In genomic region chr9:98323051-98323830, GRCh38 we compare ENCODE assay signal across 28 cellular contexts.
DNase-seq lines count a peak whose midpoint lies in the region; ATAC-seq, FAIRE-seq and TF ChIP-seq lines count a peak whose summit lies in the region.
"Had no signal": no experiment of that assay in that cellular context is flagged by ENCODE, and none has a peak within 500 bp of the region (broad histone marks: within the 10 kb centered on the region; RNA-seq: fewer than 3 reads in every experiment).

No MANE protein-coding gene starts in this region.

- dilution Hi-C loops in endothelial cell of umbilical vein (cut with MboI; ENCODE audit: extremely low pct_ligation_motif_present, low sequenced_read_pairs), result no loop called here

- CTCF ChIA-PET in SK-N-SH (lab: Yijun Ruan, JAX) (interaction anchor here (0.9 to 1.1 kb wide), 4 partner anchors 7 to 453 kb away, joined by 3 to 5 read pairs (median 4); no protein-coding TSS in a partner anchor), endothelial cell of umbilical vein (lab: Charles Lee) (interaction anchor here (1.0 to 1.7 kb wide), 7 partner anchors 8 to 456 kb away, joined by 3 to 10 read pairs (median 4); no protein-coding TSS in a partner anchor)

- peak; percentile 17; the same call in 2 of the 3 replicates for ATAC-seq in SK-N-SH treated with all-trans-retinoic acid at 6 μM for 48 hours
- ATAC-seq in RWPE2 (ENCODE audit: low read depth), result no peak
- ATAC-seq: activated CD8-positive, alpha-beta T cell treated with anti-CD3 and anti-CD28 coated beads for 36 hours; activated T-helper 17 cell treated with anti-CD3 and anti-CD28 coated beads, Interleukin-2, amount 50 U/mL, for 72 hours had no signal

- no peak for TF ChIP-seq POLR2A in endothelial cell of umbilical vein (IDR thresholded peaks at IDR 0.05; ENCODE audit: low read depth, low read length)

- no peaks in the 10 kb centered on the region for H3K9me2 ChIP-seq in SK-N-SH

- H3K36me3 Mint-ChIP-seq in osteocyte (ENCODE audit: unreplicated experiment), result no peaks in the 10 kb centered on the region
- H3K36me3 Mint-ChIP-seq: activated naive CD4-positive, alpha-beta T cell treated with anti-CD3 and anti-CD28 coated beads, Interleukin-2, amount 50 U/mL, for 72 hours; CD4-positive, CD25-positive, alpha-beta regulatory T cell had no signal

- H3K9ac ChIP-seq in SK-N-SH (no peak overlapping the region), endothelial cell of umbilical vein (replicated peaks; ENCODE audit: extremely low read depth, insufficient read depth, low read length) (no peak overlapping the region)

- H3K27ac ChIP-seq in SK-N-SH (ENCODE audit: low read depth in 2 of 2, low read length in 1 of 2), result no peak overlapping the region
- peak overlapping the region; percentile 22 for H3K27ac ChIP-seq in RWPE2 (ENCODE audit: poor library complexity, severe bottlenecking)
- H3K27ac ChIP-seq in endothelial cell of umbilical vein (ENCODE audit: insufficient read depth, low read depth, low read length), result peak overlapping the region; percentile 84
- no peak overlapping the region for H3K27ac ChIP-seq in osteoblast (ENCODE audit: low read depth, low read length)
- H3K27ac ChIP-seq: 22Rv1, cardiac muscle cell had no signal

- POLR2A ChIA-PET in SK-N-SH (lab: Yijun Ruan, JAX) (no interaction called here), endothelial cell of umbilical vein (lab: Charles Lee) (no interaction called here)

- 93% methylated on average over 8 of the region's 11 CpGs for WGBS in SK-N-SH (ENCODE audit: low lambda C conversion rate)

- no peak for TF ChIP-seq CTCF in SK-N-SH (IDR thresholded peaks at IDR 0.05)
- no peak for TF ChIP-seq CTCF in RWPE2 (IDR thresholded peaks at IDR 0.05; ENCODE audit: poor library complexity, severe bottlenecking)
- no peak for TF ChIP-seq CTCF in endothelial cell of umbilical vein (IDR thresholded peaks at IDR 0.05; ENCODE audit: extremely low read depth in 1 of 2, insufficient read depth in 1 of 2, low read depth in 1 of 2, low read length in 2 of 2)
- no peak for TF ChIP-seq CTCF in osteoblast (IDR thresholded peaks at IDR 0.05; ENCODE audit: extremely low read depth, low read depth, low read length)
- no peak for TF ChIP-seq CTCF in osteocyte (IDR thresholded peaks at IDR 0.05)

- FAIRE-seq in endothelial cell of umbilical vein (lab: Jason Lieb, UNC), result no peak
- FAIRE-seq: GM12891, RCC 7860, TTC549 had no signal

- H3K4me3 ChIP-seq in SK-N-SH (ENCODE audit: low read depth in 2 of 2, low read length in 1 of 2) (no peak overlapping the region), RWPE2 (ENCODE audit: severe bottlenecking) (no peak overlapping the region), endothelial cell of umbilical vein (replicated peaks in 1 of 3; ENCODE audit: insufficient read depth in 1 of 3, low read depth in 1 of 3, low read length in 3 of 3) (no peak overlapping the region), osteoblast (ENCODE audit: insufficient read depth, low read length) (no peak overlapping the region)
- H3K4me3 ChIP-seq: cardiac muscle cell had no signal

- H3K36me3 ChIP-seq in SK-N-SH (replicated peaks in 1 of 2; ENCODE audit: control insufficient read depth in 1 of 2, insufficient read depth in 2 of 2, low read length in 1 of 2) (no peaks in the 10 kb centered on the region), RWPE2 (ENCODE audit: low read depth) (no peaks in the 10 kb centered on the region), endothelial cell of umbilical vein (ENCODE audit: control insufficient read depth in 2 of 2, extremely low read depth in 1 of 2, insufficient read depth in 2 of 2, low read length in 2 of 2) (no peaks in the 10 kb centered on the region), osteoblast (ENCODE audit: insufficient read depth, low read length) (no peaks in the 10 kb centered on the region)
- H3K36me3 ChIP-seq: cardiac muscle cell had no signal

- TF ChIP-seq EP300 in SK-N-SH (IDR thresholded peaks at IDR 0.05; ENCODE audit: borderline replicate concordance in 1 of 2, low read depth in 1 of 2, low read length in 1 of 2), result no peak

- no peak overlapping the region for H3K4me2 ChIP-seq in SK-N-SH
- no peak overlapping the region for H3K4me2 ChIP-seq in endothelial cell of umbilical vein (ENCODE audit: insufficient read depth, low read length)
- H3K4me2 ChIP-seq in osteoblast (ENCODE audit: insufficient read depth, low read length), result no peak overlapping the region

- H3F3A ChIP-seq in SK-N-SH (replicated peaks; ENCODE audit: insufficient read depth), result no peaks in the 10 kb centered on the region

- H3K27me3 ChIP-seq in SK-N-SH (ENCODE audit: insufficient read depth) (no peaks in the 10 kb centered on the region), RWPE2 (ENCODE audit: insufficient read depth, poor library complexity, severe bottlenecking) (no peaks in the 10 kb centered on the region), endothelial cell of umbilical vein (ENCODE audit: control insufficient read depth in 2 of 2, insufficient read depth in 2 of 2, low read length in 2 of 2) (no peaks in the 10 kb centered on the region), osteoblast (ENCODE audit: insufficient read depth, low read length) (no peaks in the 10 kb centered on the region)
- H3K27me3 ChIP-seq: cardiac muscle cell had no signal

- H3K79me2 ChIP-seq in SK-N-SH (ENCODE audit: insufficient read depth) (no peaks in the 10 kb centered on the region), endothelial cell of umbilical vein (ENCODE audit: control insufficient read depth, insufficient read depth, low read length) (no peaks in the 10 kb centered on the region), osteoblast (ENCODE audit: insufficient read depth, low read length) (no peaks in the 10 kb centered on the region)

- H4K20me1 ChIP-seq in SK-N-SH (ENCODE audit: insufficient read depth) (no peaks in the 10 kb centered on the region), endothelial cell of umbilical vein (replicated peaks; ENCODE audit: control insufficient read depth, extremely low read depth, insufficient read depth, low read length) (no peaks in the 10 kb centered on the region), osteoblast (ENCODE audit: insufficient read depth, low read length) (no peaks in the 10 kb centered on the region)

- DNase-seq in SK-N-SH (no peak), RWPE2 (ENCODE audit: low spot score) (no peak), endothelial cell of umbilical vein (ENCODE audit: low read depth, low spot score) (no peak), osteoblast (ENCODE audit: insufficient read length, low spot score, missing footprints) (peak; percentile 13), osteocyte (ENCODE audit: extremely low spot score, unreplicated experiment) (no peak), NOMO-1 treated with dmso at 0.1 percent for 144 hours (lab: John Stamatoyannopoulos, UW; ENCODE audit: unreplicated experiment) (no peak)
- DNase-seq in stimulated activated CD4-positive, alpha-beta T cell treated with anti-CD3 and anti-CD28 coated beads, Interleukin-4, amount 100 ng/mL, for 1 hour, result no peak
- DNase-seq: activated CD4-positive, alpha-beta T cell treated with anti-CD3 and anti-CD28 coated beads for 1 hour; activated CD8-positive, alpha-beta T cell treated with anti-CD3 and anti-CD28 coated beads for 36 hours; anterior cingulate cortex; CD4-positive, CD25-positive, alpha-beta regulatory T cell; GOT3; hippocampal formation; NCI-H1417; NCI-H2029 treated with DMSO at 0.1 percent for 48 hours; NCI-H226; NCI-H69 had no signal

- intact Hi-C loops in endothelial cell of umbilical vein (cut with micrococcal nuclease), result no loop called here

- peaks cover 3% of the 10 kb centered on the region for H3K27me3 Mint-ChIP-seq in osteocyte (ENCODE audit: unreplicated experiment)
- H3K27me3 Mint-ChIP-seq: activated CD8-positive, alpha-beta T cell treated with anti-CD3 and anti-CD28 coated beads for 36 hours; stimulated activated naive CD8-positive, alpha-beta T cell treated with anti-CD3 and anti-CD28 coated beads, Interleukin-15, Interleukin-2, amounts not matched to agents 100 ng/mL and 50 ng/mL, for 24 hours had no signal

- peaks cover 0 to 11% of the 10 kb centered on the region in 2 experiments; a peak in 1 of 4 replicates for H3K4me1 ChIP-seq in SK-N-SH (ENCODE audit: control insufficient read depth in 1 of 2, insufficient read depth in 2 of 2, low read depth in 1 of 2, low read length in 1 of 2)
- peaks cover 11% of the 10 kb centered on the region for H3K4me1 ChIP-seq in RWPE2 (ENCODE audit: insufficient read depth, poor library complexity, severe bottlenecking)
- peaks cover 22% of the 10 kb centered on the region for H3K4me1 ChIP-seq in endothelial cell of umbilical vein (ENCODE audit: control insufficient read depth, extremely low read depth, insufficient read depth, low read length)
- peaks cover 14% of the 10 kb centered on the region for H3K4me1 ChIP-seq in osteoblast (ENCODE audit: insufficient read depth, low read length)

- TF ChIP-seq RAD21 in SK-N-SH (IDR thresholded peaks at IDR 0.05; ENCODE audit: low read length), result no peak

- H3K4me1 Mint-ChIP-seq in osteocyte (ENCODE audit: unreplicated experiment), result peaks cover 7% of the 10 kb centered on the region
- H3K4me1 Mint-ChIP-seq: activated T-helper 17 cell treated with anti-CD3 and anti-CD28 coated beads, Interleukin-2, amount 50 U/mL, for 72 hours; nephron had no signal

- H3K4me3 Mint-ChIP-seq in osteocyte (ENCODE audit: unreplicated experiment), result no peak overlapping the region
- H3K4me3 Mint-ChIP-seq: activated CD8-positive, alpha-beta T cell treated with anti-CD3 and anti-CD28 coated beads for 36 hours; activated T-helper 17 cell treated with anti-CD3 and anti-CD28 coated beads, Interleukin-2, amount 50 U/mL, for 72 hours; nephron; stimulated activated naive CD8-positive, alpha-beta T cell treated with anti-CD3 and anti-CD28 coated beads, Interleukin-15, Interleukin-2, amounts not matched to agents 100 ng/mL and 50 ng/mL, for 24 hours; T-helper 1 cell treated with Interleukin-12 subunit alpha and Interleukin-12 subunit beta and Interleukin-4 antibody, amounts not matched to agents 30 μg/mL and 1 μg/mL, for 36 hours had no signal

- H3K9me3 ChIP-seq in SK-N-SH, result no peaks in the 10 kb centered on the region
- no peaks in the 10 kb centered on the region for H3K9me3 ChIP-seq in RWPE2 (ENCODE audit: severe bottlenecking)
- no peaks in the 10 kb centered on the region for H3K9me3 ChIP-seq in endothelial cell of umbilical vein (replicated peaks; ENCODE audit: control insufficient read depth, insufficient read depth, low read length)
- H3K9me3 ChIP-seq in osteoblast (ENCODE audit: low read depth, low read length), result no peaks in the 10 kb centered on the region

- no peaks in the 10 kb centered on the region for H3K9me1 ChIP-seq in endothelial cell of umbilical vein (replicated peaks; ENCODE audit: control insufficient read depth, extremely low read depth, insufficient read depth, low read length)

- no TSS peak for BruUV-seq in endothelial cell of umbilical vein (replicated peaks; lab: Mats Ljungman, UMichigan)

- H2AFZ ChIP-seq in SK-N-SH (ENCODE audit: low read depth) (no peak overlapping the region), endothelial cell of umbilical vein (ENCODE audit: low read depth, low read length) (no peak overlapping the region), osteoblast (ENCODE audit: low read length) (no peak overlapping the region)

- no peaks in the 10 kb centered on the region for H3K9me3 Mint-ChIP-seq in osteocyte (ENCODE audit: unreplicated experiment)
- H3K9me3 Mint-ChIP-seq: activated CD8-positive, alpha-beta T cell treated with anti-CD3 and anti-CD28 coated beads for 36 hours; activated naive CD4-positive, alpha-beta T cell treated with anti-CD3 and anti-CD28 coated beads, Interleukin-2, amount 50 U/mL, for 72 hours; activated T-helper 17 cell treated with anti-CD3 and anti-CD28 coated beads, Interleukin-2, amount 50 U/mL, for 72 hours; CD4-positive, CD25-positive, alpha-beta regulatory T cell; stimulated activated naive CD8-positive, alpha-beta T cell treated with anti-CD3 and anti-CD28 coated beads, Interleukin-15, Interleukin-2, amounts not matched to agents 100 ng/mL and 50 ng/mL, for 24 hours; T-helper 1 cell treated with Interleukin-12 subunit alpha and Interleukin-12 subunit beta and Interleukin-4 antibody, amounts not matched to agents 30 μg/mL and 1 μg/mL, for 36 hours had no signal

- no peak overlapping the region for H3K27ac Mint-ChIP-seq in osteocyte (ENCODE audit: unreplicated experiment)
- H3K27ac Mint-ChIP-seq: activated CD8-positive, alpha-beta T cell treated with anti-CD3 and anti-CD28 coated beads for 36 hours; activated T-helper 17 cell treated with anti-CD3 and anti-CD28 coated beads, Interleukin-2, amount 50 U/mL, for 72 hours; nephron; stimulated activated naive CD8-positive, alpha-beta T cell treated with anti-CD3 and anti-CD28 coated beads, Interleukin-15, Interleukin-2, amounts not matched to agents 100 ng/mL and 50 ng/mL, for 24 hours; T-helper 1 cell treated with Interleukin-12 subunit alpha and Interleukin-12 subunit beta and Interleukin-4 antibody, amounts not matched to agents 30 μg/mL and 1 μg/mL, for 36 hours had no signal

Comparison
In these comparisons a context has a peak if more than half of its experiments do, and no peak if none do; other contexts are left out.
1. H3K27ac ChIP-seq: peak in RWPE2 (single experiment) and endothelial cell of umbilical vein (single experiment); none in SK-N-SH (0 of 2) and osteoblast (single experiment).